23 cellular contexts compared by ENCODE assay signal in the genomic region with DNA sequence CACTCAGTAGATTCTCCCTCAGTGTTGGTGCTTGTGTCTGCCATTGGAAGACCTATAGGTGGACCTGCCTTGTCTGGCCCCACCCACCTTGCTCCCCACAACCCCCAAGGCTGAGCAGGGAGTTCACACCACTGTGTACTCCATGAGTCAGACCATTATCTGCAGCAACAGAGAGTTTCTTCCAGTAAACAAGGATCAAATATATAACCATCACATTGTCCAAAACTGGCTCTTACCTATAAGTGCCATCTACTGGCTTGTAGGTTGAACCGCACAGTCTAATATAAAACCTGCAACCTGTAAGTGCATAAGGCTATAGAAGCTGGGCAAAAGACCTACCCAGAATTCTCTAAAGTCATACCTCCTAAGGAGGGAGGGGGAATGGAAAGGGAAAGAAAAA. TPM values are rescaled to one million over a fixed set of nuclear protein-coding genes. Genes with fewer than 3 reads are reported as not detected.
DNase-seq lines count a peak whose midpoint lies in the region; ATAC-seq and TF ChIP-seq lines count a peak whose summit lies in the region.
"Had no signal": no experiment of that assay in that cellular context is flagged by ENCODE, and none has a peak within 500 bp of the region (broad histone marks: within the 10 kb centered on the region; RNA-seq: fewer than 3 reads in every experiment).

No MANE protein-coding gene starts in this region.

- no peak overlapping the region for H3K18ac ChIP-seq in H9 (ENCODE audit: insufficient read length, low read depth, low read length)

- no CpG with 5 or more reads among the region's 1 CpG for WGBS in H9 (ENCODE audit: extremely low coverage, insufficient read length, low lambda C conversion rate)
- WGBS in right lobe of liver (ENCODE audit: insufficient coverage, low coverage, low lambda C conversion rate, missing lambda C conversion rate), result 100% methylated on average over 1 of the region's 1 CpG

- no peak overlapping the region for H4K5ac ChIP-seq in H9 (ENCODE audit: insufficient read length, low read depth, low read length)

- no peaks in the 10 kb centered on the region for H4K20me1 ChIP-seq in H9 (ENCODE audit: control insufficient read depth, insufficient read depth, insufficient read length)

- H3K79me2 ChIP-seq in H9 (ENCODE audit: insufficient read depth, low read length), result no peaks in the 10 kb centered on the region

- no peak overlapping the region for H2BK20ac ChIP-seq in H9 (ENCODE audit: low read depth, low read length, poor library complexity, severe bottlenecking)

- H3K4me3 ChIP-seq in epithelial cell of esophagus (ENCODE audit: low read length) (no peak overlapping the region), right lobe of liver (no peak overlapping the region)
- H3K4me3 ChIP-seq: MG63 had no signal

- no peaks in the 10 kb centered on the region for H3K4me1 Mint-ChIP-seq in H9
- no peaks in the 10 kb centered on the region for H3K4me1 Mint-ChIP-seq in nephron progenitor cell
- H3K4me1 Mint-ChIP-seq: activated B cell treated with CpG ODN at 0.5 μM for 24 hours; activated naive CD8-positive, alpha-beta T cell treated with anti-CD3 and anti-CD28 coated beads, Interleukin-2, amount 50 U/mL, for 24 hours had no signal

- H3K9me3 ChIP-seq in H9 (ENCODE audit: control insufficient read depth, low read depth, low read length) (no peaks in the 10 kb centered on the region), right lobe of liver (peaks cover 0 to 2% (median 0%) of the 10 kb centered on the region in 4 donors)

- ATAC-seq in right lobe of liver (peak; percentile 33 to 63 (median 43)), HG03378 (IDR thresholded peaks at IDR 0.05; ENCODE audit: unreplicated experiment) (no peak)
- ATAC-seq: activated naive CD8-positive, alpha-beta T cell treated with anti-CD3 and anti-CD28 coated beads, Interleukin-2, amount 50 U/mL, for 24 hours; left cardiac atrium had no signal

- no peak overlapping the region for H3K4me2 ChIP-seq in H9 (ENCODE audit: insufficient read depth, insufficient read length, low read length)

- no peaks in the 10 kb centered on the region for H3K36me3 ChIP-seq in right lobe of liver

- H3K9ac ChIP-seq in H9 (ENCODE audit: extremely low read depth, insufficient read length, low read length), result no peak overlapping the region

- H3K9me3 Mint-ChIP-seq in H9 (peaks cover 17 to 30% of the 10 kb centered on the region in 2 experiments), nephron progenitor cell (peaks cover 59% of the 10 kb centered on the region)

- H3K4me1 ChIP-seq in H9 (ENCODE audit: insufficient read depth, low read length), result no peaks in the 10 kb centered on the region
- H3K4me1 ChIP-seq in right lobe of liver, result no peaks in the 10 kb centered on the region

- H3K14ac ChIP-seq in H9 (ENCODE audit: insufficient read depth, low read length), result no peak overlapping the region

- H3K79me1 ChIP-seq in H9 (ENCODE audit: insufficient read depth, low read depth, low read length, poor library complexity, severe bottlenecking), result no peaks in the 10 kb centered on the region

- no peak for TF ChIP-seq POLR2A in right lobe of liver (IDR thresholded peaks at IDR 0.05)

- H3K56ac ChIP-seq in H9 (ENCODE audit: insufficient read length, low read depth, low read length), result no peak overlapping the region

- H4K91ac ChIP-seq in H9 (ENCODE audit: insufficient read length, low read depth, low read length), result no peak overlapping the region

- H2AFZ ChIP-seq in H9 (ENCODE audit: low read length), result no peak overlapping the region

- no peak overlapping the region for H4K8ac ChIP-seq in H9 (replicated peaks; ENCODE audit: insufficient read length, low read depth, low read length)

- no peak overlapping the region for H3T11ph ChIP-seq in H9 (ENCODE audit: low read length)

- H3K23ac ChIP-seq in H9 (ENCODE audit: insufficient read length, low read depth, low read length), result no peak overlapping the region

- peak; percentile 26; the same call in 2 of the 3 replicates for TF ChIP-seq CTCF in H9 (conservative IDR thresholded peaks at IDR 0.05)
- TF ChIP-seq CTCF in epithelial cell of esophagus (IDR thresholded peaks at IDR 0.05; ENCODE audit: insufficient read depth, low read depth, low read length, missing control alignments), result peak; percentile 44
- peak; percentile 21 to 33 (median 25) for TF ChIP-seq CTCF in right lobe of liver (IDR thresholded peaks at IDR 0.05)
- no peak for TF ChIP-seq CTCF in nephron progenitor cell (IDR thresholded peaks at IDR 0.05)

- peaks cover 2% of the 10 kb centered on the region; the same call in 1 of the 2 replicates for H3K27me3 Mint-ChIP-seq in H9 (ENCODE audit: low read depth)
- no peaks in the 10 kb centered on the region for H3K27me3 Mint-ChIP-seq in nephron progenitor cell (ENCODE audit: low read depth, poor library complexity)
- H3K27me3 Mint-ChIP-seq: activated B cell treated with CpG ODN at 0.5 μM for 24 hours; activated naive CD8-positive, alpha-beta T cell treated with anti-CD3 and anti-CD28 coated beads, Interleukin-2, amount 50 U/mL, for 24 hours had no signal

- H3K27ac Mint-ChIP-seq in H9, result 0 out of 7 replicates have a peak overlapping the region, but pooled peaks of 1 of the 3 experiments have one; percentile 87
- H3K27ac Mint-ChIP-seq in nephron progenitor cell, result no peak overlapping the region
- H3K27ac Mint-ChIP-seq: activated B cell treated with CpG ODN at 0.5 μM for 24 hours; activated naive CD8-positive, alpha-beta T cell treated with anti-CD3 and anti-CD28 coated beads, Interleukin-2, amount 50 U/mL, for 24 hours had no signal

- H2BK15ac ChIP-seq in H9 (ENCODE audit: low read depth, low read length), result no peak overlapping the region

- DNase-seq in H9 (no peak), OCI-M1 (lab: John Stamatoyannopoulos, UW) (peak; percentile 17), epithelial cell of esophagus (ENCODE audit: low read depth) (peak; percentile 59), right lobe of liver (no peak), nephron progenitor cell (no peak), HPDE6-E6E7 (ENCODE audit: extremely low spot score) (no peak), superior temporal gyrus (ENCODE audit: extremely low spot score) (no peak)
- DNase-seq: activated B cell treated with CpG ODN at 0.5 μM for 24 hours; activated naive CD8-positive, alpha-beta T cell treated with anti-CD3 and anti-CD28 coated beads, Interleukin-2, amount 50 U/mL, for 24 hours; AML-193; Calu3; caudate nucleus; effector CD4-positive, alpha-beta T cell; foreskin melanocyte; GDM1; left cardiac atrium; MG63; NCI-H345; SHP77 had no signal

- no peak overlapping the region for H3K4ac ChIP-seq in H9 (ENCODE audit: low read depth, low read length)

- H3K4me3 Mint-ChIP-seq in H9 (no peak overlapping the region), nephron progenitor cell (no peak overlapping the region)
- H3K4me3 Mint-ChIP-seq: activated B cell treated with CpG ODN at 0.5 μM for 24 hours; activated naive CD8-positive, alpha-beta T cell treated with anti-CD3 and anti-CD28 coated beads, Interleukin-2, amount 50 U/mL, for 24 hours had no signal

- H3K27ac ChIP-seq in H9 (ENCODE audit: insufficient read length, low read depth, low read length), result no peak overlapping the region
- H3K27ac ChIP-seq in right lobe of liver, result no peak overlapping the region

- no peak overlapping the region for H2BK120ac ChIP-seq in H9 (ENCODE audit: low read depth, low read length, poor library complexity, severe bottlenecking)

- no peak overlapping the region for H2AK5ac ChIP-seq in H9 (ENCODE audit: insufficient read length, low read length)

- H3K23me2 ChIP-seq in H9 (ENCODE audit: insufficient read length, low read depth, low read length, poor library complexity, severe bottlenecking), result no peaks in the 10 kb centered on the region

- no peak overlapping the region for H2BK5ac ChIP-seq in H9 (ENCODE audit: insufficient read length, low read length)

- H3K36me3 Mint-ChIP-seq in H9 (ENCODE audit: insufficient read depth in 1 of 3, low read depth in 3 of 3) (peaks cover 13 to 20% (median 14%) of the 10 kb centered on the region in 3 experiments), nephron progenitor cell (ENCODE audit: low read depth) (peaks cover 82% of the 10 kb centered on the region)

- intact Hi-C loops in right lobe of liver (cut with DNase I), result no loop called here

- no peak overlapping the region for H2BK12ac ChIP-seq in H9 (ENCODE audit: insufficient read length, low read depth, low read length)

- no peaks in the 10 kb centered on the region for H3K27me3 ChIP-seq in H9 (ENCODE audit: insufficient read depth, low read length)
- no peaks in the 10 kb centered on the region for H3K27me3 ChIP-seq in right lobe of liver
- H3K27me3 ChIP-seq: MG63 had no signal

RNA-seq across cellular contexts. Expression of a gene that starts 7.9 kb away (rescaled TPM):
- total RNA-seq in H9 (2021) (0.50 and 0.75 TPM in 2 replicates), right lobe of liver (1 to 10 TPM in 2 of 6 experiments, under 1 TPM in 4; 0.51 to 2.4 (median 0.81) TPM)

RNA-seq across cellular contexts. Expression of a gene that starts 17.4 kb away (rescaled TPM):
- 14.9 and 15.8 TPM in 2 replicates for total RNA-seq in H9 (2021)
- 10 to 100 TPM in 3 of 6 experiments, 1 to 10 TPM in 3; 6.7 to 20.3 (median 10.1) TPM for total RNA-seq in right lobe of liver

RNA-seq across cellular contexts. Expression of a gene that starts 27.6 kb away (rescaled TPM):
- total RNA-seq in H9 (2021), result not detected in 2 replicates
- total RNA-seq in right lobe of liver, result not detected
- total RNA-seq: activated B cell treated with CpG ODN at 0.5 μM for 24 hours; Calu3; left cardiac atrium; mononuclear cell; T-helper 1 cell treated with Interleukin-12 subunit alpha and Interleukin-12 subunit beta and Interleukin-4 antibody, amounts not matched to agents 30 ng/mL and 1 ng/mL, for 36 hours; temporal lobe had no signal

RNA-seq across cellular contexts. Expression of a gene that starts 37.6 kb away (rescaled TPM):
- total RNA-seq in H9 (2021), result 1.9 and 2.1 TPM in 2 replicates
- total RNA-seq in right lobe of liver, result 1 to 10 TPM in 3 of 6 experiments, under 1 TPM in 3; 0.81 to 4.2 (median 1.6) TPM

RNA-seq across cellular contexts. Expression of a gene that starts 52.2 kb away (rescaled TPM):
- total RNA-seq in H9 (2021) (1.9 and 4.3 TPM in 2 replicates), right lobe of liver (1 to 10 TPM in 2 of 6 experiments, under 1 TPM in 4; 0.68 to 1.6 (median 0.99) TPM)

Comparison
In these comparisons a context has a peak if more than half of its experiments do, and no peak if none do; other contexts are left out.
1. DNase-seq: peak in OCI-M1 (single experiment) and epithelial cell of esophagus (single experiment); none in H9 (single experiment), right lobe of liver (0 of 3), nephron progenitor cell (single experiment), HPDE6-E6E7 (single experiment) and superior temporal gyrus (single experiment).